10 cellular contexts compared by ENCODE assay signal in genomic region chr17:48051278-48051677, GRCh38. TPM values are rescaled to one million over a fixed set of nuclear protein-coding genes. Genes with fewer than 3 reads are reported as not detected.
DNase-seq lines count a peak whose midpoint lies in the region; ATAC-seq and TF ChIP-seq lines count a peak whose summit lies in the region.
"Had no signal": no experiment of that assay in that cellular context is flagged by ENCODE, and none has a peak within 500 bp of the region (broad histone marks: within the 10 kb centered on the region; RNA-seq: fewer than 3 reads in every experiment).

No MANE protein-coding gene starts in this region.

- H4K20me1 ChIP-seq in IMR-90 (ENCODE audit: insufficient read depth, low read length) = peaks cover 55% of the 10 kb centered on the region

- peaks cover 80% of the 10 kb centered on the region for H3K4me1 Mint-ChIP-seq in activated naive CD8-positive, alpha-beta T cell treated with anti-CD3 and anti-CD28 coated beads, Interleukin-2, amount 50 U/mL, for 24 hours
- H3K4me1 Mint-ChIP-seq in stimulated activated memory B cell treated with anti-CD40 and anti-IgM and Interleukin-4, amounts not matched to agents 10 μg/mL and 1 μg/mL and 100 μg/mL, for 72 hours = peaks cover 80% of the 10 kb centered on the region

- peak overlapping the region; percentile 19 for H3K27ac Mint-ChIP-seq in activated naive CD8-positive, alpha-beta T cell treated with anti-CD3 and anti-CD28 coated beads, Interleukin-2, amount 50 U/mL, for 24 hours
- H3K27ac Mint-ChIP-seq in stimulated activated memory B cell treated with anti-CD40 and anti-IgM and Interleukin-4, amounts not matched to agents 10 μg/mL and 1 μg/mL and 100 μg/mL, for 72 hours = peak overlapping the region; percentile 54

- CTCF ChIA-PET in IMR-90 (lab: Yijun Ruan, JAX) = interaction anchor here (1.5 kb wide), 1 partner anchor 17 kb away, joined by 5 read pairs; no protein-coding TSS in a partner anchor

- H4K91ac ChIP-seq in IMR-90 (ENCODE audit: insufficient read depth, low read depth, low read length) = peak overlapping the region; percentile 86; the same call in 1 of the 2 replicates

- peaks cover 54% of the 10 kb centered on the region for H3K36me3 Mint-ChIP-seq in activated naive CD8-positive, alpha-beta T cell treated with anti-CD3 and anti-CD28 coated beads, Interleukin-2, amount 50 U/mL, for 24 hours (ENCODE audit: low read depth)
- peaks cover 40% of the 10 kb centered on the region for H3K36me3 Mint-ChIP-seq in stimulated activated memory B cell treated with anti-CD40 and anti-IgM and Interleukin-4, amounts not matched to agents 10 μg/mL and 1 μg/mL and 100 μg/mL, for 72 hours

- H4K5ac ChIP-seq in IMR-90 (ENCODE audit: low read depth, low read length) = no peak overlapping the region

- H3K9me3 ChIP-seq in IMR-90 (ENCODE audit: control insufficient read depth, insufficient read depth, low read length) = no peaks in the 10 kb centered on the region
- H3K9me3 ChIP-seq in iPS-20b (ENCODE audit: insufficient read depth, low read depth, low read length) = no peaks in the 10 kb centered on the region

- no peak overlapping the region for H3K56ac ChIP-seq in IMR-90 (ENCODE audit: extremely low read depth, insufficient read depth, low read length)

- POLR2A ChIA-PET in IMR-90 (lab: Charles Lee; ENCODE audit: unreplicated experiment) = no interaction called here

- peak overlapping the region; percentile 61; the same call in 1 of the 2 replicates for H3K14ac ChIP-seq in IMR-90 (replicated peaks; ENCODE audit: low read depth, low read length)

- H3K23ac ChIP-seq in IMR-90 (ENCODE audit: low read depth, low read length) = peak overlapping the region; percentile 79; the same call in 1 of the 2 replicates

- H2BK5ac ChIP-seq in IMR-90 (ENCODE audit: low read depth, low read length, poor library complexity, severe bottlenecking) = peak overlapping the region; percentile 91

- ATAC-seq in IMR-90 (ENCODE audit: low read depth) = no peak
- ATAC-seq in activated naive CD8-positive, alpha-beta T cell treated with anti-CD3 and anti-CD28 coated beads, Interleukin-2, amount 50 U/mL, for 24 hours = no peak
- no peak for ATAC-seq in stimulated activated memory B cell treated with anti-CD40 and anti-IgM and Interleukin-4, amounts not matched to agents 10 μg/mL and 1 μg/mL and 100 μg/mL, for 72 hours
- no peak for ATAC-seq in HG02852 (IDR thresholded peaks at IDR 0.05; ENCODE audit: unreplicated experiment)

- no peak for TF ChIP-seq CTCF in IMR-90 (conservative IDR thresholded peaks at IDR 0.05; ENCODE audit: low read depth, low read length)

- H3K9me1 ChIP-seq in IMR-90 (ENCODE audit: insufficient read depth, low read length) = peaks cover 47% of the 10 kb centered on the region

- DNase-seq in IMR-90 = no peak
- DNase-seq in activated naive CD8-positive, alpha-beta T cell treated with anti-CD3 and anti-CD28 coated beads, Interleukin-2, amount 50 U/mL, for 24 hours = no peak
- DNase-seq in inferior parietal cortex (ENCODE audit: extremely low spot score) = no peak
- no peak for DNase-seq in NCI-H774 (lab: John Stamatoyannopoulos, UW)
- DNase-seq in NCI-H2171 (lab: John Stamatoyannopoulos, UW) = no peak
- DNase-seq: Kasumi-1; stimulated activated CD4-positive, alpha-beta T cell treated with anti-CD3 and anti-CD28 coated beads, Interleukin-12 subunit alpha, Interleukin-12 subunit beta, amount 100 ng/mL, for 4 hours had no signal

- in situ Hi-C loops in IMR-90 (cut with MboI; ENCODE audit: low sequenced_read_pairs) = no loop called here

- H3K4me1 ChIP-seq in IMR-90 (ENCODE audit: control insufficient read depth, insufficient read depth, low read length) (peaks cover 50% of the 10 kb centered on the region), iPS-20b (ENCODE audit: insufficient read depth, low read length) (peaks cover 56% of the 10 kb centered on the region)

- H3K27me3 ChIP-seq in IMR-90 (ENCODE audit: control insufficient read depth, insufficient read depth, low read length) (no peaks in the 10 kb centered on the region), iPS-20b (ENCODE audit: insufficient read depth, low read length) (no peaks in the 10 kb centered on the region)

- BruUV-seq in IMR-90 (replicated peaks; lab: Mats Ljungman, UMichigan) = no TSS peak

- H3K4me2 ChIP-seq in IMR-90 (ENCODE audit: low read depth, low read length) = peak overlapping the region; percentile 79

- H3K27me3 Mint-ChIP-seq in activated naive CD8-positive, alpha-beta T cell treated with anti-CD3 and anti-CD28 coated beads, Interleukin-2, amount 50 U/mL, for 24 hours = no peaks in the 10 kb centered on the region
- no peaks in the 10 kb centered on the region for H3K27me3 Mint-ChIP-seq in stimulated activated memory B cell treated with anti-CD40 and anti-IgM and Interleukin-4, amounts not matched to agents 10 μg/mL and 1 μg/mL and 100 μg/mL, for 72 hours

- H3K27ac ChIP-seq in IMR-90 (ENCODE audit: insufficient read depth, low read length) (peak overlapping the region; percentile 78; the same call in 1 of the 2 replicates), iPS-20b (ENCODE audit: low read length) (no peak overlapping the region)

- H3K4me3 ChIP-seq in IMR-90 (ENCODE audit: insufficient read depth, low read depth, low read length) (no peak overlapping the region), iPS-20b (ENCODE audit: low read length) (peak overlapping the region; percentile 55; the same call in 1 of the 2 replicates)

- H2BK20ac ChIP-seq in IMR-90 (ENCODE audit: low read depth, low read length) = no peak overlapping the region; the same call in 1 of the 2 replicates

- H2BK15ac ChIP-seq in IMR-90 (ENCODE audit: low read depth, low read length) = peak overlapping the region; percentile 65; the same call in 1 of the 3 replicates

- H3K36me3 ChIP-seq in IMR-90 (ENCODE audit: control insufficient read depth, insufficient read depth, low read length) (peaks cover 37% of the 10 kb centered on the region), iPS-20b (ENCODE audit: insufficient read depth, low read depth, low read length) (peaks cover 31% of the 10 kb centered on the region)

- no peak for TF ChIP-seq RAD21 in IMR-90 (IDR thresholded peaks at IDR 0.05; ENCODE audit: low read length)

- no peak overlapping the region for H2AFZ ChIP-seq in IMR-90 (replicated peaks; ENCODE audit: low read length, poor library complexity)

- peak overlapping the region; percentile 99 for H3K4me3 Mint-ChIP-seq in activated naive CD8-positive, alpha-beta T cell treated with anti-CD3 and anti-CD28 coated beads, Interleukin-2, amount 50 U/mL, for 24 hours
- no peak overlapping the region for H3K4me3 Mint-ChIP-seq in stimulated activated memory B cell treated with anti-CD40 and anti-IgM and Interleukin-4, amounts not matched to agents 10 μg/mL and 1 μg/mL and 100 μg/mL, for 72 hours

- no peak overlapping the region for H2BK120ac ChIP-seq in IMR-90 (ENCODE audit: low read depth, low read length)

- no peak overlapping the region for H3K18ac ChIP-seq in IMR-90 (ENCODE audit: low read depth, low read length)

- H3K9me3 Mint-ChIP-seq in activated naive CD8-positive, alpha-beta T cell treated with anti-CD3 and anti-CD28 coated beads, Interleukin-2, amount 50 U/mL, for 24 hours = no peaks in the 10 kb centered on the region
- no peaks in the 10 kb centered on the region for H3K9me3 Mint-ChIP-seq in stimulated activated memory B cell treated with anti-CD40 and anti-IgM and Interleukin-4, amounts not matched to agents 10 μg/mL and 1 μg/mL and 100 μg/mL, for 72 hours

- H3K4ac ChIP-seq in IMR-90 (ENCODE audit: low read depth, low read length) = peak overlapping the region; percentile 26

- H2AK9ac ChIP-seq in IMR-90 (replicated peaks; ENCODE audit: low read depth, low read length, poor library complexity) = peak overlapping the region; percentile 47

- dilution Hi-C loops in IMR-90 (cut with HindIII; ENCODE audit: low sequenced_read_pairs, unreplicated experiment) = no loop called here

- intact Hi-C loops in IMR-90 (cut with micrococcal nuclease) = loop anchor here (2.0 kb wide), 1 partner anchor 14 kb away; the partner anchor contains the start of gene COPZ2

- H2AK5ac ChIP-seq in IMR-90 (ENCODE audit: low read depth, low read length) = peak overlapping the region; percentile 91; the same call in 1 of the 2 replicates

- H3K79me1 ChIP-seq in IMR-90 (ENCODE audit: low read depth in 1 of 2, low read length in 2 of 2) = peaks cover 38 to 89% of the 10 kb centered on the region in 2 experiments

- H4K8ac ChIP-seq in IMR-90 (ENCODE audit: low read depth in 2 of 2, low read length in 2 of 2) = peak overlapping the region in 1 of 2 experiments; percentile 56; a peak in 1 of 4 replicates

- H3K9ac ChIP-seq in IMR-90 (ENCODE audit: low read depth, low read length) = peak overlapping the region; percentile 69; the same call in 1 of the 2 replicates
- H3K9ac ChIP-seq in iPS-20b (ENCODE audit: low read depth, low read length) = no peak overlapping the region

- 83% methylated on average over 8 of the region's 10 CpGs; no CpG with 5 or more reads in 1 of the 2 experiments for WGBS in IMR-90 (ENCODE audit: extremely low coverage in 2 of 2, insufficient read length in 1 of 2), 2 experiments

- TF ChIP-seq POLR2A in IMR-90 (IDR thresholded peaks at IDR 0.05; ENCODE audit: low read depth, low read length) = no peak

RNA-seq across cellular contexts. Expression of gene NFE2L1, which starts 3.1 kb away (rescaled TPM):
- 35.6 and 42.8 TPM in 2 replicates for total RNA-seq in IMR-90 (2012; rRNA removed)
- polyA plus RNA-seq in IMR-90 (2012; rRNA removed) = 122 and 125 TPM in 2 replicates
- polyA plus RNA-seq in IMR-90 (2012; cell fraction: cytosol; rRNA removed) = 97.7 and 130 TPM in 2 replicates
- 91.5 and 108 TPM in 2 replicates for polyA plus RNA-seq in IMR-90 (2012; cell fraction: nucleus; rRNA removed; ENCODE audit: low replicate concordance)

RNA-seq across cellular contexts. Expression of gene COPZ2, which starts 13.7 kb away (rescaled TPM):
- 41.0 and 60.5 TPM in 2 replicates for total RNA-seq in IMR-90 (2012; rRNA removed)
- 86.1 and 89.4 TPM in 2 replicates for polyA plus RNA-seq in IMR-90 (2012; rRNA removed)
- polyA plus RNA-seq in IMR-90 (2012; cell fraction: cytosol; rRNA removed) = 49.6 and 126 TPM in 2 replicates
- 26.4 and 100 TPM in 2 replicates for polyA plus RNA-seq in IMR-90 (2012; cell fraction: nucleus; rRNA removed; ENCODE audit: low replicate concordance)

RNA-seq across cellular contexts. Expression of gene CBX1, which starts 50.0 kb away (rescaled TPM):
- 35.0 and 52.2 TPM in 2 replicates for total RNA-seq in IMR-90 (2012; rRNA removed)
- 42.9 and 54.9 TPM in 2 replicates for polyA plus RNA-seq in IMR-90 (2012; rRNA removed)
- 12.5 and 21.0 TPM in 2 replicates for polyA plus RNA-seq in IMR-90 (2012; cell fraction: cytosol; rRNA removed)
- polyA plus RNA-seq in IMR-90 (2012; cell fraction: nucleus; rRNA removed; ENCODE audit: low replicate concordance) = 3.3 and 19.8 TPM in 2 replicates

RNA-seq across cellular contexts. Expression of gene SNX11, which starts 56.3 kb away (rescaled TPM):
- total RNA-seq in IMR-90 (2012; rRNA removed) = 11.7 and 14.7 TPM in 2 replicates
- polyA plus RNA-seq in IMR-90 (2012; rRNA removed) = 12.5 and 16.9 TPM in 2 replicates
- 6.7 and 13.4 TPM in 2 replicates for polyA plus RNA-seq in IMR-90 (2012; cell fraction: cytosol; rRNA removed)
- polyA plus RNA-seq in IMR-90 (2012; cell fraction: nucleus; rRNA removed; ENCODE audit: low replicate concordance) = 7.7 and 17.2 TPM in 2 replicates
